In genomic region chr12:49030119-49030518, GRCh38 we compare ENCODE assay signal across 22 cellular contexts. TPM values are rescaled to one million over a fixed set of nuclear protein-coding genes. Genes with fewer than 3 reads are reported as not detected.
DNase-seq lines count a peak whose midpoint lies in the region; ATAC-seq, FAIRE-seq and TF ChIP-seq lines count a peak whose summit lies in the region.
"Had no signal": no experiment of that assay in that cellular context is flagged by ENCODE, and none has a peak within 500 bp of the region (broad histone marks: within the 10 kb centered on the region; RNA-seq: fewer than 3 reads in every experiment).

No MANE protein-coding gene starts in this region.

- H4K5ac ChIP-seq in H1 (ENCODE audit: insufficient read length, low read depth, low read length), result no peak overlapping the region

- no peak overlapping the region for H3K14ac ChIP-seq in H1 (ENCODE audit: insufficient read length)

- H3K36me3 ChIP-seq in H1 (ENCODE audit: control insufficient read depth in 2 of 4, insufficient read depth in 4 of 4, low read length in 3 of 4) (peaks cover 48 to 84% (median 73%) of the 10 kb centered on the region in 4 experiments), osteoblast (ENCODE audit: insufficient read depth, low read length) (peaks cover 90% of the 10 kb centered on the region), GM23338 (ENCODE audit: insufficient read depth) (peaks cover 27% of the 10 kb centered on the region)

- no peak overlapping the region for H3K4me3 ChIP-seq in H1 (ENCODE audit: extremely low read depth in 1 of 4, insufficient read depth in 2 of 4, low read depth in 3 of 4, low read length in 4 of 4)
- H3K4me3 ChIP-seq in osteoblast (ENCODE audit: insufficient read depth, low read length), result no peak overlapping the region
- no peak overlapping the region for H3K4me3 ChIP-seq in GM23338
- H3K4me3 ChIP-seq: A549 had no signal

- no peak for FAIRE-seq in GM12891 (lab: Jason Lieb, UNC)
- no peak for FAIRE-seq in H1 (lab: Jason Lieb, UNC)
- FAIRE-seq: A549 had no signal

- no peak overlapping the region for H2AK5ac ChIP-seq in H1 (ENCODE audit: low read depth, low read length)

- H3K9me3 ChIP-seq in H1 (ENCODE audit: insufficient read depth in 2 of 2, low read depth in 1 of 2, low read length in 1 of 2) (no peaks in the 10 kb centered on the region), osteoblast (ENCODE audit: low read depth, low read length) (no peaks in the 10 kb centered on the region)
- H3K9me3 ChIP-seq: A549 had no signal

- TF ChIP-seq CTCF in H1 (IDR thresholded peaks at IDR 0.05; ENCODE audit: control extremely low read depth in 1 of 3, insufficient read depth in 1 of 3, low read depth in 1 of 3, low read length in 3 of 3) (no peak), osteoblast (IDR thresholded peaks at IDR 0.05; ENCODE audit: extremely low read depth, low read depth, low read length) (no peak), GM23338 (conservative IDR thresholded peaks at IDR 0.05; ENCODE audit: low read depth in 2 of 2) (no peak), GM10248 (IDR thresholded peaks at IDR 0.05; ENCODE audit: control extremely low read depth, extremely low read depth, low read depth, missing control alignments) (no peak)

- H3K9ac ChIP-seq in H1 (replicated peaks in 1 of 4; ENCODE audit: extremely low read depth in 1 of 4, low read depth in 3 of 4, low read length in 3 of 4), result no peak overlapping the region

- H3K4me3 Mint-ChIP-seq in activated CD4-positive, alpha-beta T cell treated with anti-CD3 and anti-CD28 coated beads for 36 hours, result no peak overlapping the region
- H3K4me3 Mint-ChIP-seq in GM23338, result no peak overlapping the region; the same call in 2 of the 3 replicates
- H3K4me3 Mint-ChIP-seq: HFFc6 had no signal

- ATAC-seq in activated CD4-positive, alpha-beta T cell treated with anti-CD3 and anti-CD28 coated beads for 36 hours, result no peak
- no peak for ATAC-seq in GM23338

- H3K79me2 ChIP-seq in H1 (ENCODE audit: control insufficient read depth in 1 of 2, insufficient read depth in 2 of 2, low read length in 2 of 2), result no peaks in the 10 kb centered on the region
- H3K79me2 ChIP-seq in osteoblast (ENCODE audit: insufficient read depth, low read length), result peaks cover 9% of the 10 kb centered on the region
- no peaks in the 10 kb centered on the region for H3K79me2 ChIP-seq in GM23338 (replicated peaks; ENCODE audit: insufficient read depth)

- peak overlapping the region; percentile 10 for H3K27ac Mint-ChIP-seq in activated CD4-positive, alpha-beta T cell treated with anti-CD3 and anti-CD28 coated beads for 36 hours
- H3K27ac Mint-ChIP-seq in GM23338, result no peak overlapping the region
- H3K27ac Mint-ChIP-seq: HFFc6 had no signal

- no peak overlapping the region for H3K27ac ChIP-seq in H1 (ENCODE audit: low read depth, low read length)
- H3K27ac ChIP-seq in osteoblast (ENCODE audit: low read depth, low read length), result no peak overlapping the region
- no peak overlapping the region for H3K27ac ChIP-seq in GM23338 (ENCODE audit: low read depth)
- H3K27ac ChIP-seq: A549 had no signal

- peak overlapping the region; percentile 83; the same call in 1 of the 2 replicates for H4K8ac ChIP-seq in H1 (ENCODE audit: extremely low read depth, insufficient read depth, low read length)

- no peak for TF ChIP-seq POLR2A in GM12891 (IDR thresholded peaks at IDR 0.05; ENCODE audit: low read depth, low read length)
- no peak for TF ChIP-seq POLR2A in H1 (IDR thresholded peaks at IDR 0.05; ENCODE audit: control extremely low read depth in 1 of 2, low read depth in 2 of 2, low read length in 2 of 2)

- H2BK12ac ChIP-seq in H1 (ENCODE audit: low read depth, low read length), result no peak overlapping the region

- H3K4ac ChIP-seq in H1 (replicated peaks; ENCODE audit: insufficient read length, low read depth, low read length), result no peak overlapping the region

- H3K79me1 ChIP-seq in H1 (ENCODE audit: low read depth, low read length), result no peaks in the 10 kb centered on the region; the same call in 1 of the 2 replicates

- no peak for TF ChIP-seq RAD21 in H1 (IDR thresholded peaks at IDR 0.05 in 1 of 2, conservative IDR thresholded peaks at IDR 0.05 in 1 of 2; ENCODE audit: low read depth in 2 of 2, low read length in 2 of 2)

- no peak overlapping the region for H3K18ac ChIP-seq in H1 (ENCODE audit: extremely low read depth, low read length)

- WGBS in H1 (ENCODE audit: extremely low coverage in 1 of 2, insufficient coverage in 1 of 2, insufficient read length in 1 of 2, insufficient replicate concordance in 2 of 2, low coverage in 1 of 2, low lambda C conversion rate in 2 of 2, missing lambda C conversion rate in 1 of 2), 2 experiments, result 94% methylated on average over 8 of the region's 8 CpGs; no CpG with 5 or more reads in 1 of the 2 experiments

- peaks cover 40% of the 10 kb centered on the region for H3K36me3 Mint-ChIP-seq in activated CD4-positive, alpha-beta T cell treated with anti-CD3 and anti-CD28 coated beads for 36 hours (ENCODE audit: low read depth)
- H3K36me3 Mint-ChIP-seq in GM23338 (ENCODE audit: low read depth), result peaks cover 76% of the 10 kb centered on the region

- H3K56ac ChIP-seq in H1 (replicated peaks; ENCODE audit: insufficient read length, low read depth, low read length), result no peak overlapping the region

- H3K4me1 ChIP-seq in H1 (replicated peaks in 1 of 4; ENCODE audit: control insufficient read depth in 3 of 4, insufficient read depth in 4 of 4, low read length in 3 of 4), result no peaks in the 10 kb centered on the region
- no peaks in the 10 kb centered on the region for H3K4me1 ChIP-seq in osteoblast (ENCODE audit: insufficient read depth, low read length)
- H3K4me1 ChIP-seq in GM23338 (ENCODE audit: insufficient read depth), result no peaks in the 10 kb centered on the region
- H3K4me1 ChIP-seq: A549 had no signal

- H2BK120ac ChIP-seq in H1 (replicated peaks; ENCODE audit: low read depth, low read length), result no peak overlapping the region

- H4K91ac ChIP-seq in H1 (replicated peaks; ENCODE audit: insufficient read length, low read length), result no peak overlapping the region

- H3K9me3 Mint-ChIP-seq in activated CD4-positive, alpha-beta T cell treated with anti-CD3 and anti-CD28 coated beads for 36 hours (ENCODE audit: low read depth), result no peaks in the 10 kb centered on the region
- no peaks in the 10 kb centered on the region for H3K9me3 Mint-ChIP-seq in GM23338
- H3K9me3 Mint-ChIP-seq: HFFc6 had no signal

- intact Hi-C loops in activated CD4-positive, alpha-beta T cell treated with anti-CD3 and anti-CD28 coated beads for 36 hours (cut with DNase I, micrococcal nuclease), result no loop called here

- no peak for TF ChIP-seq EP300 in H1 (IDR thresholded peaks at IDR 0.05; ENCODE audit: borderline replicate concordance in 1 of 2, low read depth in 2 of 2, low read length in 2 of 2)

- H3K27me3 ChIP-seq in H1 (replicated peaks in 1 of 4; ENCODE audit: control insufficient read depth in 3 of 4, extremely low read depth in 1 of 4, insufficient read depth in 3 of 4, low read length in 3 of 4) (no peaks in the 10 kb centered on the region), osteoblast (ENCODE audit: insufficient read depth, low read length) (no peaks in the 10 kb centered on the region), GM23338 (ENCODE audit: insufficient read depth) (no peaks in the 10 kb centered on the region)

- no peak overlapping the region for H3K4me2 ChIP-seq in H1 (ENCODE audit: insufficient read depth in 1 of 2, low read depth in 2 of 2, low read length in 2 of 2)
- no peak overlapping the region for H3K4me2 ChIP-seq in osteoblast (ENCODE audit: insufficient read depth, low read length)
- H3K4me2 ChIP-seq in GM23338, result no peak overlapping the region
- H3K4me2 ChIP-seq: A549 had no signal

- H2AFZ ChIP-seq in H1 (ENCODE audit: low read length) (no peak overlapping the region), osteoblast (ENCODE audit: low read length) (no peak overlapping the region), GM23338 (no peak overlapping the region)

- DNase-seq in activated CD4-positive, alpha-beta T cell treated with anti-CD3 and anti-CD28 coated beads for 36 hours, result no peak
- DNase-seq in activated CD4-positive, alpha-beta T cell treated with anti-CD3 and anti-CD28 coated beads, Interleukin-2, amount 50 U/mL, for 1 hour, result no peak
- DNase-seq in GM12891 (ENCODE audit: insufficient read length, low spot score) (peak; percentile 8), H1 (ENCODE audit: low read depth in 1 of 2, low spot score in 2 of 2) (no peak), osteoblast (ENCODE audit: insufficient read length, low spot score, missing footprints) (peak; percentile 25), GM23338 (ENCODE audit: low spot score) (no peak), GM10248 (ENCODE audit: extremely low spot score) (no peak), LoVo (ENCODE audit: low spot score) (no peak)
- DNase-seq: C1 segment of cervical spinal cord, DMS53, GOT3, HFFc6, KG1, NCI-H1436, NCI-H2029, NCI-H2171, NCI-H446, NCI-H69, SHP77 treated with DMSO at 0.1 percent for 48 hours had no signal

- no peaks in the 10 kb centered on the region for H3K4me1 Mint-ChIP-seq in activated CD4-positive, alpha-beta T cell treated with anti-CD3 and anti-CD28 coated beads for 36 hours
- no peaks in the 10 kb centered on the region for H3K4me1 Mint-ChIP-seq in GM23338

- peaks cover 4 to 11% of the 10 kb centered on the region in 2 experiments for H4K20me1 ChIP-seq in H1 (replicated peaks in 1 of 2; ENCODE audit: control insufficient read depth in 1 of 2, insufficient read depth in 2 of 2, low read length in 2 of 2)
- peaks cover 19% of the 10 kb centered on the region for H4K20me1 ChIP-seq in osteoblast (ENCODE audit: insufficient read depth, low read length)
- H4K20me1 ChIP-seq in GM23338 (replicated peaks; ENCODE audit: insufficient read depth), result peaks cover 12% of the 10 kb centered on the region; the same call in 1 of the 2 replicates

- no peaks in the 10 kb centered on the region for H3K23me2 ChIP-seq in H1 (ENCODE audit: low read depth, low read length)

- POLR2A ChIA-PET in activated CD4-positive, alpha-beta T cell treated with anti-CD3 and anti-CD28 coated beads for 36 hours (lab: Charles Lee), result interaction anchor here (1.0 kb wide), 1 partner anchor 42 kb away, joined by 3 read pairs; no protein-coding TSS in a partner anchor
- POLR2A ChIA-PET in H1 (lab: Charles Lee; ENCODE audit: partially characterized antibody) (interaction anchor here (1.4 to 22.2 kb wide), 5 partner anchors 0 to 29 kb away, joined by 3 to 339 read pairs (median 47); partner anchors contain the start of genes KMT2D and PRKAG1), GM10248 (lab: Yijun Ruan, JAX) (interaction anchor here (0.7 to 1.1 kb wide), 2 partner anchors 9 to 34 kb away, joined by 7 to 12 read pairs; no protein-coding TSS in a partner anchor)

- H3K23ac ChIP-seq in H1 (ENCODE audit: insufficient read length), result no peak overlapping the region

- H3K27me3 Mint-ChIP-seq in activated CD4-positive, alpha-beta T cell treated with anti-CD3 and anti-CD28 coated beads for 36 hours, result no peaks in the 10 kb centered on the region
- H3K27me3 Mint-ChIP-seq in GM23338 (ENCODE audit: insufficient read depth, low read depth, poor library complexity), result peaks cover 11% of the 10 kb centered on the region

- no peak overlapping the region for H2BK15ac ChIP-seq in H1 (ENCODE audit: low read length)

- CTCF ChIA-PET in activated CD4-positive, alpha-beta T cell treated with anti-CD3 and anti-CD28 coated beads for 36 hours (lab: Charles Lee), result interaction anchor here (0.6 to 2.1 kb wide), 7 partner anchors 9 to 68 kb away, joined by 3 to 15 read pairs (median 4); no protein-coding TSS in a partner anchor
- CTCF ChIA-PET in H1 (lab: Charles Lee; ENCODE audit: partially characterized antibody) (interaction anchor here (1.0 to 12.2 kb wide), 7 partner anchors 9 to 165 kb away, joined by 3 to 126 read pairs (median 8); no protein-coding TSS in a partner anchor), GM10248 (lab: Yijun Ruan, JAX) (interaction anchor here (0.7 to 18.9 kb wide), 11 partner anchors 8 to 58 kb away, joined by 3 to 203 read pairs (median 4); partner anchors contain the start of gene PRKAG1)

- H2BK5ac ChIP-seq in H1 (ENCODE audit: low read depth, low read length), result no peak overlapping the region

- no peaks in the 10 kb centered on the region for H3K9me2 ChIP-seq in GM23338 (ENCODE audit: insufficient read depth)

- no peak overlapping the region for H2BK20ac ChIP-seq in H1 (ENCODE audit: low read length)

- H3F3A ChIP-seq in GM23338 (replicated peaks; ENCODE audit: low read depth), result no peaks in the 10 kb centered on the region

RNA-seq across cellular contexts. Expression of gene PRKAG1, which starts 11.5 kb away (rescaled TPM):
- 10 to 100 TPM; 54.5 to 62.6 TPM for total RNA-seq in activated CD4-positive, alpha-beta T cell treated with anti-CD3 and anti-CD28 coated beads for 36 hours
- polyA plus RNA-seq in GM12891 (2012; ENCODE audit: low read depth, missing spikeins), result 49.9 TPM
- total RNA-seq in H1 (2021; fragmentation: NEBNext Ultra II Directional; extraction: Animal tissue kit (Norgen Biotek cat#: 25700)), result 36.3 and 38.6 TPM in 2 replicates
- 32.3 and 57.5 TPM in 2 replicates for polyA plus RNA-seq in H1 (2011; rRNA removed)
- polyA plus RNA-seq in H1 (2011; cell fraction: cytosol; rRNA removed), result 43.9 TPM
- 20.4 TPM for polyA plus RNA-seq in H1 (2011; cell fraction: nucleus; rRNA removed)
- polyA plus RNA-seq in H1 (2012, experiment 1 of 2), result 41.3 to 53.9 TPM (median 44.4 TPM) in 4 replicates
- 35.5 TPM for polyA plus RNA-seq in H1 (2012, experiment 2 of 2)
- 37.2 TPM for polyA plus RNA-seq in H1 (2013, experiment 1 of 2)
- 38.9 TPM for polyA plus RNA-seq in H1 (2013, experiment 2 of 2)
- polyA minus RNA-seq in H1 (2011; rRNA and poly(A)+ RNA removed), result 27.7 and 50.1 TPM in 2 replicates
- polyA minus RNA-seq in H1 (2011; cell fraction: cytosol; rRNA and poly(A)+ RNA removed), result 17.1 TPM
- 14.7 TPM for polyA minus RNA-seq in H1 (2011; cell fraction: nucleus; rRNA and poly(A)+ RNA removed)
- 81.3 and 89.0 TPM in 2 replicates for total RNA-seq in osteoblast
- total RNA-seq in GM23338 (2014; rRNA removed; shearing (Covaris generic)), result 27.2 and 35.4 TPM in 2 replicates
- 19.1 and 19.9 TPM in 2 replicates for polyA plus RNA-seq in GM23338 (2016; fragmentation: Nextera tagmentation; extraction: Ambion mirVana)

RNA-seq across cellular contexts. Expression of gene KMT2D, which starts 30.5 kb away (rescaled TPM):
- total RNA-seq in activated CD4-positive, alpha-beta T cell treated with anti-CD3 and anti-CD28 coated beads for 36 hours, result 10 to 100 TPM; 48.3 to 58.2 TPM
- polyA plus RNA-seq in GM12891 (2012; ENCODE audit: low read depth, missing spikeins), result 17.2 TPM
- total RNA-seq in H1 (2021; fragmentation: NEBNext Ultra II Directional; extraction: Animal tissue kit (Norgen Biotek cat#: 25700)), result 86.3 and 92.3 TPM in 2 replicates
- polyA plus RNA-seq in H1 (2011; rRNA removed) (9.1 and 15.7 TPM in 2 replicates), GM23338 (2016; fragmentation: Nextera tagmentation; extraction: Ambion mirVana) (17.6 and 18.3 TPM in 2 replicates)
- 14.5 TPM for polyA plus RNA-seq in H1 (2011; cell fraction: cytosol; rRNA removed)
- 56.4 TPM for polyA plus RNA-seq in H1 (2011; cell fraction: nucleus; rRNA removed)
- 30.8 to 49.4 TPM (median 44.1 TPM) in 4 replicates for polyA plus RNA-seq in H1 (2012, experiment 1 of 2)
- polyA plus RNA-seq in H1 (2012, experiment 2 of 2), result 16.1 TPM
- 18.0 TPM for polyA plus RNA-seq in H1 (2013, experiment 1 of 2)
- polyA plus RNA-seq in H1 (2013, experiment 2 of 2), result 12.9 TPM
- polyA minus RNA-seq in H1 (2011; rRNA and poly(A)+ RNA removed), result 34.4 and 39.4 TPM in 2 replicates
- polyA minus RNA-seq in H1 (2011; cell fraction: cytosol; rRNA and poly(A)+ RNA removed), result 64.4 TPM
- 44.7 TPM for polyA minus RNA-seq in H1 (2011; cell fraction: nucleus; rRNA and poly(A)+ RNA removed)
- total RNA-seq in osteoblast, result 24.6 and 28.6 TPM in 2 replicates
- 86.1 and 120 TPM in 2 replicates for total RNA-seq in GM23338 (2014; rRNA removed; shearing (Covaris generic))

RNA-seq across cellular contexts. Expression of gene DDN, which starts 30.9 kb away (rescaled TPM):
- under 1 TPM; 0.48 to 0.61 TPM for total RNA-seq in activated CD4-positive, alpha-beta T cell treated with anti-CD3 and anti-CD28 coated beads for 36 hours
- 2.0 TPM for polyA plus RNA-seq in GM12891 (2012; ENCODE audit: low read depth, missing spikeins)
- total RNA-seq in H1 (2021; fragmentation: NEBNext Ultra II Directional; extraction: Animal tissue kit (Norgen Biotek cat#: 25700)), result 0.21 and 0.30 TPM in 2 replicates
- 0.14 and 0.20 TPM in 2 replicates for polyA plus RNA-seq in H1 (2011; rRNA removed)
- polyA plus RNA-seq in H1 (2011; cell fraction: cytosol; rRNA removed), result 0.23 TPM
- 0.26 TPM for polyA plus RNA-seq in H1 (2011; cell fraction: nucleus; rRNA removed)
- polyA plus RNA-seq in H1 (2012, experiment 1 of 2), result 0.19 to 0.25 TPM (median 0.23 TPM) in 3 of 4 replicates, not detected in the other
- polyA plus RNA-seq in H1 (2012, experiment 2 of 2), result 0.29 TPM
- 0.08 TPM for polyA plus RNA-seq in H1 (2013, experiment 1 of 2)
- 0.11 TPM for polyA plus RNA-seq in H1 (2013, experiment 2 of 2)
- polyA minus RNA-seq in H1 (2011; rRNA and poly(A)+ RNA removed), result 0.05 and 0.09 TPM in 2 replicates
- polyA minus RNA-seq in H1 (2011; cell fraction: cytosol; rRNA and poly(A)+ RNA removed), result not detected
- 0.20 TPM for polyA minus RNA-seq in H1 (2011; cell fraction: nucleus; rRNA and poly(A)+ RNA removed)
- total RNA-seq in osteoblast, result under 0.01 and 0.29 TPM in 2 replicates
- 0.04 and 0.10 TPM in 2 replicates for total RNA-seq in GM23338 (2014; rRNA removed; shearing (Covaris generic))
- polyA plus RNA-seq in GM23338 (2016; fragmentation: Nextera tagmentation; extraction: Ambion mirVana), result 0.12 TPM in 1 of 2 replicates, not detected in the other
- total RNA-seq: M059J had no signal

RNA-seq across cellular contexts. Expression of gene RHEBL1, which starts 39.7 kb away (rescaled TPM):
- 10 to 100 TPM in 1 of 2 experiments, 1 to 10 TPM in 1; 6.7 to 13.3 TPM for total RNA-seq in activated CD4-positive, alpha-beta T cell treated with anti-CD3 and anti-CD28 coated beads for 36 hours
- polyA plus RNA-seq in GM12891 (2012; ENCODE audit: low read depth, missing spikeins), result 6.1 TPM
- 7.0 and 7.5 TPM in 2 replicates for total RNA-seq in H1 (2021; fragmentation: NEBNext Ultra II Directional; extraction: Animal tissue kit (Norgen Biotek cat#: 25700))
- polyA plus RNA-seq in H1 (2011; rRNA removed) (8.1 and 9.4 TPM in 2 replicates), GM23338 (2016; fragmentation: Nextera tagmentation; extraction: Ambion mirVana) (9.4 and 10.7 TPM in 2 replicates)
- polyA plus RNA-seq in H1 (2011; cell fraction: cytosol; rRNA removed), result 8.9 TPM
- 8.4 TPM for polyA plus RNA-seq in H1 (2011; cell fraction: nucleus; rRNA removed)
- polyA plus RNA-seq in H1 (2012, experiment 1 of 2), result 6.8 to 8.2 TPM (median 7.4 TPM) in 4 replicates
- polyA plus RNA-seq in H1 (2012, experiment 2 of 2), result 6.5 TPM
- 4.7 TPM for polyA plus RNA-seq in H1 (2013, experiment 1 of 2)
- polyA plus RNA-seq in H1 (2013, experiment 2 of 2), result 4.9 TPM
- 5.3 and 7.7 TPM in 2 replicates for polyA minus RNA-seq in H1 (2011; rRNA and poly(A)+ RNA removed)
- 3.9 TPM for polyA minus RNA-seq in H1 (2011; cell fraction: cytosol; rRNA and poly(A)+ RNA removed)
- polyA minus RNA-seq in H1 (2011; cell fraction: nucleus; rRNA and poly(A)+ RNA removed), result 3.0 TPM
- 0.72 and 0.88 TPM in 2 replicates for total RNA-seq in osteoblast
- 6.7 and 11.8 TPM in 2 replicates for total RNA-seq in GM23338 (2014; rRNA removed; shearing (Covaris generic))

RNA-seq across cellular contexts. Expression of gene WNT1, which starts 52.0 kb away (rescaled TPM):
- not detected for total RNA-seq in activated CD4-positive, alpha-beta T cell treated with anti-CD3 and anti-CD28 coated beads for 36 hours
- not detected for polyA plus RNA-seq in GM12891 (2012; ENCODE audit: low read depth, missing spikeins)
- total RNA-seq in H1 (2021; fragmentation: NEBNext Ultra II Directional; extraction: Animal tissue kit (Norgen Biotek cat#: 25700)), result not detected in 2 replicates
- polyA plus RNA-seq in H1 (2011; rRNA removed), result not detected in 2 replicates
- polyA plus RNA-seq in H1 (2011; cell fraction: cytosol; rRNA removed), result not detected
- polyA plus RNA-seq in H1 (2011; cell fraction: nucleus; rRNA removed), result not detected
- not detected in 4 replicates for polyA plus RNA-seq in H1 (2012, experiment 1 of 2)
- not detected for polyA plus RNA-seq in H1 (2012, experiment 2 of 2)
- not detected for polyA plus RNA-seq in H1 (2013, experiment 1 of 2)
- not detected for polyA plus RNA-seq in H1 (2013, experiment 2 of 2)
- polyA minus RNA-seq in H1 (2011; rRNA and poly(A)+ RNA removed), result not detected in 2 replicates
- polyA minus RNA-seq in H1 (2011; cell fraction: cytosol; rRNA and poly(A)+ RNA removed), result not detected
- polyA minus RNA-seq in H1 (2011; cell fraction: nucleus; rRNA and poly(A)+ RNA removed), result not detected
- not detected in 2 replicates for total RNA-seq in osteoblast
- total RNA-seq in GM23338 (2014; rRNA removed; shearing (Covaris generic)), result not detected in 2 replicates
- polyA plus RNA-seq in GM23338 (2016; fragmentation: Nextera tagmentation; extraction: Ambion mirVana), result not detected in 2 replicates
- total RNA-seq: HFFc6, M059J, OCI-LY7 had no signal
- polyA plus RNA-seq: A549 had no signal

Comparison
In these comparisons a context has a peak if more than half of its experiments do, and no peak if none do; other contexts are left out.
1. DNase-seq: peak in GM12891 (single experiment) and osteoblast (single experiment); none in activated CD4-positive, alpha-beta T cell treated with anti-CD3 and anti-CD28 coated beads for 36 hours (single experiment), activated CD4-positive, alpha-beta T cell treated with anti-CD3 and anti-CD28 coated beads, Interleukin-2, amount 50 U/mL, for 1 hour (single experiment), H1 (0 of 2), GM23338 (single experiment), GM10248 (single experiment) and LoVo (single experiment).